In the genomic region with DNA sequence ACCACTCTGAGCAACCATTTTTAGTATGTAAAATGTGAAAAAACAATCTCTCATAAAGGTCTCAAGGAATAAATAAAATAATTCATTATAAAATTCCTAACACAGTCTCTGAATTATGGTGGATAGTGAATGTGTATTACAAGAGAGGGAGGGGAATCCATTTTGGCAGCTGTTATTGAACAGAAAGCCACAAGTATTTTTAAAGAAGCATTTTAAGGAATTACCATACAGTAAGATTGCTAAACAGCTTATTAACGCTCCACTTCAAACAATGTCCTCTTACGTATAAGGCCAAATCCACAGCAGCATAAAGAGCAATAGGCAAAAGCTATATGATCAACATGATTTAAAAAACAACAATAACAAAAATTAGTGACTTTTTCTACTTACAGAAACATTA, we compare ENCODE assay signal across 31 cellular contexts.
"Had no signal": no experiment of that assay in that cellular context is flagged by ENCODE, and none has a peak within 500 bp of the region (broad histone marks: within the 10 kb centered on the region; RNA-seq: fewer than 3 reads in every experiment).

No MANE protein-coding gene starts in this region.

- H3K27me3 Mint-ChIP-seq: activated CD4-positive, alpha-beta memory T cell treated with anti-CD3 and anti-CD28 coated beads, Interleukin-2, amount 10 ng/mL, durations not matched to agents 7 days and 5 days; activated CD4-positive, alpha-beta T cell treated with anti-CD3 and anti-CD28 coated beads, Interleukin-2, amount 10 ng/mL, durations not matched to agents 7 days and 5 days; activated naive CD8-positive, alpha-beta T cell; activated T-cell treated with anti-CD3 and anti-CD28 coated beads, Interleukin-2, amount 50 U/mL, for 24 hours; activated T-helper 17 cell treated with anti-CD3 and anti-CD28 coated beads, Interleukin-2, amount 50 U/mL, for 72 hours; effector memory CD8-positive, alpha-beta T cell; T-helper 17 cell had no signal

- H3K4me3 Mint-ChIP-seq: activated CD4-positive, alpha-beta memory T cell treated with anti-CD3 and anti-CD28 coated beads, Interleukin-2, amount 10 ng/mL, durations not matched to agents 7 days and 5 days; activated CD4-positive, alpha-beta T cell treated with anti-CD3 and anti-CD28 coated beads, Interleukin-2, amount 10 ng/mL, durations not matched to agents 7 days and 5 days; activated naive CD8-positive, alpha-beta T cell; activated T-cell treated with anti-CD3 and anti-CD28 coated beads, Interleukin-2, amount 50 U/mL, for 24 hours; activated T-helper 17 cell treated with anti-CD3 and anti-CD28 coated beads, Interleukin-2, amount 50 U/mL, for 72 hours; effector memory CD8-positive, alpha-beta T cell; T-helper 17 cell; T-helper 2 cell treated with Interferon-gamma antibody and Interleukin-4, amounts not matched to agents 5 μg/mL and 100 μg/mL, for 36 hours; WTC11 had no signal

- H3K27ac Mint-ChIP-seq: activated CD4-positive, alpha-beta memory T cell treated with anti-CD3 and anti-CD28 coated beads, Interleukin-2, amount 10 ng/mL, durations not matched to agents 7 days and 5 days; activated CD4-positive, alpha-beta T cell treated with anti-CD3 and anti-CD28 coated beads, Interleukin-2, amount 10 ng/mL, durations not matched to agents 7 days and 5 days; activated naive CD8-positive, alpha-beta T cell; activated T-cell treated with anti-CD3 and anti-CD28 coated beads, Interleukin-2, amount 50 U/mL, for 24 hours; activated T-helper 17 cell treated with anti-CD3 and anti-CD28 coated beads, Interleukin-2, amount 50 U/mL, for 72 hours; effector memory CD8-positive, alpha-beta T cell; T-helper 17 cell; T-helper 2 cell treated with Interferon-gamma antibody and Interleukin-4, amounts not matched to agents 5 μg/mL and 100 μg/mL, for 36 hours; WTC11 had no signal

- H3K4me1 Mint-ChIP-seq: activated CD4-positive, alpha-beta T cell treated with anti-CD3 and anti-CD28 coated beads, Interleukin-2, amount 10 ng/mL, durations not matched to agents 7 days and 5 days; WTC11 had no signal

- ATAC-seq: activated T-helper 17 cell treated with anti-CD3 and anti-CD28 coated beads, Interleukin-2, amount 50 U/mL, for 72 hours; body of pancreas; effector memory CD8-positive, alpha-beta T cell; heart left ventricle; T-helper 17 cell; WTC11 had no signal

- DNase-seq: activated CD4-positive, alpha-beta memory T cell treated with anti-CD3 and anti-CD28 coated beads, Interleukin-2, amount 10 ng/mL, durations not matched to agents 7 days and 5 days; activated CD4-positive, alpha-beta T cell treated with anti-CD3 and anti-CD28 coated beads for 1 hour; activated CD4-positive, alpha-beta T cell treated with anti-CD3 and anti-CD28 coated beads for 4 hours; activated CD4-positive, alpha-beta T cell treated with anti-CD3 and anti-CD28 coated beads, Interleukin-2, amount 10 ng/mL, durations not matched to agents 7 days and 5 days; activated CD4-positive, alpha-beta T cell treated with anti-CD3 and anti-CD28 coated beads, Interleukin-2, amount 50 U/mL, for 4 hours; activated CD8-positive, alpha-beta memory T cell treated with anti-CD3 and anti-CD28 coated beads, Interleukin-2, amount 50 U/mL, for 48 hours; activated effector memory CD4-positive, alpha-beta T cell treated with Interleukin-2 at 50 U/mL for 16 hours; activated gamma-delta T cell treated with Interleukin-2 at 50 U/mL for 16 hours; activated naive CD4-positive, alpha-beta T cell treated with anti-CD3 and anti-CD28 coated beads, Interleukin-2, amount 50 U/mL, for 16 hours; activated naive CD4-positive, alpha-beta T cell treated with Interleukin-2 at 50 U/mL for 16 hours; activated T-cell treated with anti-CD3 and anti-CD28 coated beads for 4 hours; activated T-cell treated with anti-CD3 and anti-CD28 coated beads, Interleukin-2, amount 50 U/mL, for 24 hours; amniotic stem cell; anterior cingulate cortex; body of pancreas; caudate nucleus; cortex of kidney; dermis blood vessel endothelial cell; effector CD4-positive, alpha-beta T cell; effector memory CD8-positive, alpha-beta T cell; erythroblast; foreskin fibroblast; glutamatergic neuron; heart left ventricle; T-helper 1 cell; T-helper 17 cell; T1000 had no signal

- H3K9me3 Mint-ChIP-seq: activated T-helper 17 cell treated with anti-CD3 and anti-CD28 coated beads, Interleukin-2, amount 50 U/mL, for 72 hours had no signal
